10 cellular contexts compared by ENCODE assay signal in genomic region chr16:600781-601180, GRCh38. TPM values are rescaled to one million over a fixed set of nuclear protein-coding genes. Genes with fewer than 3 reads are reported as not detected.
DNase-seq lines count a peak whose midpoint lies in the region; ATAC-seq, FAIRE-seq and TF ChIP-seq lines count a peak whose summit lies in the region.
"Had no signal": no experiment of that assay in that cellular context is flagged by ENCODE, and none has a peak within 500 bp of the region (broad histone marks: within the 10 kb centered on the region; RNA-seq: fewer than 3 reads in every experiment).

No MANE protein-coding gene starts in this region.

- dilution Hi-C loops in keratinocyte (cut with MboI; ENCODE audit: extremely low pct_ligation_motif_present, low sequenced_read_pairs), result no loop called here

- no peak overlapping the region for H3K4me3 ChIP-seq in HL-60 (replicated peaks; ENCODE audit: insufficient read depth, low read length)
- no peak overlapping the region for H3K4me3 ChIP-seq in WERI-Rb-1 (ENCODE audit: low read depth, low read length)
- no peak overlapping the region for H3K4me3 ChIP-seq in keratinocyte (ENCODE audit: control insufficient read depth in 2 of 3, extremely low read depth in 1 of 3, insufficient read depth in 2 of 3, low read depth in 1 of 3, low read length in 3 of 3)
- H3K4me3 ChIP-seq in smooth muscle cell, result no peak overlapping the region
- H3K4me3 ChIP-seq: suprapubic skin had no signal

- no peak overlapping the region for H3K27ac ChIP-seq in HL-60 (replicated peaks)
- 0 out of 2 replicates have a peak overlapping the region, but pooled peaks have one; percentile 22 for H3K27ac ChIP-seq in WERI-Rb-1
- no peak overlapping the region for H3K27ac ChIP-seq in keratinocyte (ENCODE audit: control insufficient read depth, insufficient read depth, low read length)
- H3K27ac ChIP-seq in smooth muscle cell (ENCODE audit: low read depth), result no peak overlapping the region
- H3K27ac ChIP-seq: suprapubic skin had no signal

- H3K4me2 ChIP-seq in keratinocyte (ENCODE audit: control insufficient read depth, extremely low read depth, insufficient read depth, low read depth, low read length) (no peak overlapping the region), smooth muscle cell (no peak overlapping the region)

- DNase-seq in ELF-1 (ENCODE audit: low read depth, low spot score) (peak; percentile 43), HL-60 (ENCODE audit: low read depth in 1 of 2, low spot score in 1 of 2) (peak in 1 of 2 experiments; percentile 39), WERI-Rb-1 (peak; percentile 50), keratinocyte (ENCODE audit: low read depth, low spot score) (no peak), ureter (ENCODE audit: low spot score) (no peak), DMS79 (lab: John Stamatoyannopoulos, UW) (no peak), smooth muscle cell (lab: John Stamatoyannopoulos, UW; ENCODE audit: unreplicated experiment) (no peak)

- H4K20me1 ChIP-seq in keratinocyte (ENCODE audit: control insufficient read depth, extremely low read depth, insufficient read depth, low read length), result peaks cover 9% of the 10 kb centered on the region
- peaks cover 94% of the 10 kb centered on the region for H4K20me1 ChIP-seq in smooth muscle cell (ENCODE audit: low read depth)

- H3K79me2 ChIP-seq in keratinocyte (ENCODE audit: control insufficient read depth, insufficient read depth, low read length), result peaks cover 32% of the 10 kb centered on the region
- H3K79me2 ChIP-seq in smooth muscle cell (ENCODE audit: low read depth), result peaks cover 64% of the 10 kb centered on the region

- no peak overlapping the region for H2AFZ ChIP-seq in keratinocyte (ENCODE audit: control insufficient read depth, low read length)
- no peak overlapping the region for H2AFZ ChIP-seq in smooth muscle cell (ENCODE audit: low read depth)

- H3K27me3 ChIP-seq in HL-60 (ENCODE audit: insufficient read depth, poor library complexity, severe bottlenecking) (no peaks in the 10 kb centered on the region), WERI-Rb-1 (ENCODE audit: insufficient read depth, low read depth, severe bottlenecking) (no peaks in the 10 kb centered on the region), keratinocyte (ENCODE audit: control insufficient read depth, extremely low read depth, insufficient read depth, low read length) (no peaks in the 10 kb centered on the region), smooth muscle cell (ENCODE audit: low read depth) (no peaks in the 10 kb centered on the region)
- H3K27me3 ChIP-seq: suprapubic skin had no signal

- H3K9ac ChIP-seq in keratinocyte (ENCODE audit: control insufficient read depth, extremely low read depth, insufficient read depth, low read length), result no peak overlapping the region
- H3K9ac ChIP-seq in smooth muscle cell (ENCODE audit: low read depth), result no peak overlapping the region

- H3K9me3 ChIP-seq in WERI-Rb-1 (ENCODE audit: severe bottlenecking) (peaks cover 22% of the 10 kb centered on the region), keratinocyte (ENCODE audit: control insufficient read depth, low read depth, low read length) (no peaks in the 10 kb centered on the region), smooth muscle cell (replicated peaks; ENCODE audit: low read depth) (no peaks in the 10 kb centered on the region)
- H3K9me3 ChIP-seq: suprapubic skin had no signal

- no peaks in the 10 kb centered on the region for H3F3A ChIP-seq in smooth muscle cell (ENCODE audit: low read depth)

- H3K9me1 ChIP-seq in keratinocyte (ENCODE audit: control insufficient read depth, extremely low read depth, insufficient read depth, low read length), result no peaks in the 10 kb centered on the region

- no peak for FAIRE-seq in keratinocyte (lab: Jason Lieb, UNC)

- 70% methylated on average over 7 of the region's 7 CpGs for WGBS in smooth muscle cell (ENCODE audit: low lambda C conversion rate)

- ATAC-seq in HG02798 (IDR thresholded peaks at IDR 0.05; ENCODE audit: poor library complexity, unreplicated experiment), result no peak

- H3K36me3 ChIP-seq in WERI-Rb-1 (peaks cover 54% of the 10 kb centered on the region), keratinocyte (ENCODE audit: control insufficient read depth in 2 of 2, extremely low read depth in 1 of 2, insufficient read depth in 2 of 2, low read length in 2 of 2) (peaks cover 3 to 4% of the 10 kb centered on the region in 2 experiments), smooth muscle cell (ENCODE audit: low read depth) (no peaks in the 10 kb centered on the region)

- peak; percentile 14 for TF ChIP-seq CTCF in HL-60 (IDR thresholded peaks at IDR 0.05; ENCODE audit: insufficient read depth, low read length)
- TF ChIP-seq CTCF in WERI-Rb-1 (IDR thresholded peaks at IDR 0.05; ENCODE audit: low read depth, low read length), result peak; percentile 57
- peak; percentile 29 to 43 (median 37) for TF ChIP-seq CTCF in keratinocyte (optimal IDR thresholded peaks at IDR 0.05 in 1 of 3, IDR thresholded peaks at IDR 0.05 in 1 of 3, conservative IDR thresholded peaks at IDR 0.05 in 1 of 3; ENCODE audit: extremely low read depth in 1 of 3, insufficient read depth in 2 of 3, low read length in 3 of 3)
- TF ChIP-seq CTCF in smooth muscle cell (IDR thresholded peaks at IDR 0.05; ENCODE audit: borderline replicate concordance, insufficient read depth, poor library complexity, severe bottlenecking), result no peak

- H3K4me1 ChIP-seq in keratinocyte (ENCODE audit: control insufficient read depth, extremely low read depth, insufficient read depth, low read length), result peaks cover 5% of the 10 kb centered on the region
- no peaks in the 10 kb centered on the region for H3K4me1 ChIP-seq in smooth muscle cell (ENCODE audit: low read depth)

RNA-seq across cellular contexts. Expression of gene RAB40C, which starts 10.9 kb away (rescaled TPM):
- polyA plus RNA-seq in keratinocyte, result 4.0 to 12.3 TPM (median 4.2 TPM) in 3 replicates
- 10.9 TPM for polyA plus RNA-seq in keratinocyte (2011; ENCODE audit: low read depth)
- polyA plus RNA-seq in keratinocyte (2011; cell fraction: cytosol; rRNA removed), result 3.5 and 6.7 TPM in 2 replicates
- 9.1 and 12.6 TPM in 2 replicates for polyA plus RNA-seq in keratinocyte (2011; cell fraction: nucleus; rRNA removed)
- polyA plus RNA-seq in keratinocyte (2012; ENCODE audit: low replicate concordance), result 7.9 and 15.8 TPM in 2 replicates
- 5.0 to 15.4 TPM (median 6.5 TPM) in 3 replicates for polyA minus RNA-seq in keratinocyte
- polyA minus RNA-seq in keratinocyte (2011; cell fraction: cytosol; rRNA and poly(A)+ RNA removed), result 13.2 TPM
- 7.1 and 12.4 TPM in 2 replicates for polyA minus RNA-seq in keratinocyte (2011; cell fraction: nucleus; rRNA and poly(A)+ RNA removed)
- 39.2 TPM for total RNA-seq in ureter
- 14.7 and 21.2 TPM in 2 replicates for total RNA-seq in smooth muscle cell
- polyA plus RNA-seq in smooth muscle cell, result 27.0 and 28.3 TPM in 2 replicates

RNA-seq across cellular contexts. Expression of gene WFIKKN1, which starts 30.0 kb away (rescaled TPM):
- polyA plus RNA-seq in keratinocyte, result 0.01 to 0.04 TPM in 2 of 3 replicates, not detected in the other
- polyA plus RNA-seq in keratinocyte (2011; ENCODE audit: low read depth), result 0.12 TPM
- 0.01 and 0.03 TPM in 2 replicates for polyA plus RNA-seq in keratinocyte (2011; cell fraction: cytosol; rRNA removed)
- 0.12 and 0.17 TPM in 2 replicates for polyA plus RNA-seq in keratinocyte (2011; cell fraction: nucleus; rRNA removed)
- 0.03 and 0.47 TPM in 2 replicates for polyA plus RNA-seq in keratinocyte (2012; ENCODE audit: low replicate concordance)
- 0.10 TPM in 1 of 3 replicates, not detected in the others for polyA minus RNA-seq in keratinocyte
- not detected for polyA minus RNA-seq in keratinocyte (2011; cell fraction: cytosol; rRNA and poly(A)+ RNA removed)
- 0.31 and 0.42 TPM in 2 replicates for polyA minus RNA-seq in keratinocyte (2011; cell fraction: nucleus; rRNA and poly(A)+ RNA removed)
- 0.65 TPM for total RNA-seq in ureter
- 1.5 TPM in 1 of 2 replicates, not detected in the other for total RNA-seq in smooth muscle cell
- 0.77 and 0.83 TPM in 2 replicates for polyA plus RNA-seq in smooth muscle cell
- total RNA-seq: RPMI7951 had no signal

RNA-seq across cellular contexts. Expression of gene PIGQ, which starts 31.0 kb away (rescaled TPM):
- polyA plus RNA-seq in keratinocyte (11.2 to 23.3 TPM (median 16.7 TPM) in 3 replicates), smooth muscle cell (45.7 and 51.0 TPM in 2 replicates)
- polyA plus RNA-seq in keratinocyte (2011; ENCODE audit: low read depth), result 4.4 TPM
- polyA plus RNA-seq in keratinocyte (2011; cell fraction: cytosol; rRNA removed), result 10.5 and 25.0 TPM in 2 replicates
- 44.0 and 62.4 TPM in 2 replicates for polyA plus RNA-seq in keratinocyte (2011; cell fraction: nucleus; rRNA removed)
- polyA plus RNA-seq in keratinocyte (2012; ENCODE audit: low replicate concordance), result 13.6 and 22.4 TPM in 2 replicates
- polyA minus RNA-seq in keratinocyte, result 29.9 to 52.5 TPM (median 36.1 TPM) in 3 replicates
- 43.9 TPM for polyA minus RNA-seq in keratinocyte (2011; cell fraction: cytosol; rRNA and poly(A)+ RNA removed)
- 21.2 and 23.7 TPM in 2 replicates for polyA minus RNA-seq in keratinocyte (2011; cell fraction: nucleus; rRNA and poly(A)+ RNA removed)
- total RNA-seq in ureter (65.7 TPM), smooth muscle cell (21.0 and 30.1 TPM in 2 replicates)

RNA-seq across cellular contexts. Expression of gene NHLRC4, which starts 34.0 kb away (rescaled TPM):
- polyA plus RNA-seq in keratinocyte (0.09 to 0.22 TPM (median 0.10 TPM) in 3 replicates), smooth muscle cell (0.85 and 2.6 TPM in 2 replicates)
- polyA plus RNA-seq in keratinocyte (2011; ENCODE audit: low read depth), result not detected
- polyA plus RNA-seq in keratinocyte (2011; cell fraction: cytosol; rRNA removed), result 0.09 TPM in 1 of 2 replicates, not detected in the other
- 0.11 and 0.24 TPM in 2 replicates for polyA plus RNA-seq in keratinocyte (2011; cell fraction: nucleus; rRNA removed)
- 0.23 TPM in 1 of 2 replicates, not detected in the other for polyA plus RNA-seq in keratinocyte (2012; ENCODE audit: low replicate concordance)
- not detected in 3 replicates for polyA minus RNA-seq in keratinocyte
- polyA minus RNA-seq in keratinocyte (2011; cell fraction: cytosol; rRNA and poly(A)+ RNA removed), result not detected
- polyA minus RNA-seq in keratinocyte (2011; cell fraction: nucleus; rRNA and poly(A)+ RNA removed), result not detected in 2 replicates
- total RNA-seq in ureter (0.36 TPM), smooth muscle cell (0.18 and 0.63 TPM in 2 replicates)

RNA-seq across cellular contexts. Expression of gene METTL26, which starts 35.3 kb away (rescaled TPM):
- polyA plus RNA-seq in keratinocyte (46.9 to 65.8 TPM (median 49.4 TPM) in 3 replicates), smooth muscle cell (227 and 238 TPM in 2 replicates)
- polyA plus RNA-seq in keratinocyte (2011; ENCODE audit: low read depth), result 4.3 TPM
- polyA plus RNA-seq in keratinocyte (2011; cell fraction: cytosol; rRNA removed), result 33.1 and 62.1 TPM in 2 replicates
- 26.6 and 41.1 TPM in 2 replicates for polyA plus RNA-seq in keratinocyte (2011; cell fraction: nucleus; rRNA removed)
- polyA plus RNA-seq in keratinocyte (2012; ENCODE audit: low replicate concordance), result 49.5 and 75.8 TPM in 2 replicates
- polyA minus RNA-seq in keratinocyte, result 13.4 to 34.2 TPM (median 25.4 TPM) in 3 replicates
- 109 TPM for polyA minus RNA-seq in keratinocyte (2011; cell fraction: cytosol; rRNA and poly(A)+ RNA removed)
- polyA minus RNA-seq in keratinocyte (2011; cell fraction: nucleus; rRNA and poly(A)+ RNA removed), result 10.2 and 15.6 TPM in 2 replicates
- total RNA-seq in ureter (48.3 TPM), smooth muscle cell (134 and 158 TPM in 2 replicates)

Comparison
In these comparisons a context has a peak if more than half of its experiments do, and no peak if none do; other contexts are left out.
1. DNase-seq: peak in ELF-1 (single experiment) and WERI-Rb-1 (single experiment); none in keratinocyte (single experiment), ureter (single experiment), DMS79 (single experiment) and smooth muscle cell (single experiment).